8 cellular contexts compared by ENCODE assay signal in genomic region chr1:966135-966602, GRCh38. TPM values are rescaled to one million over a fixed set of nuclear protein-coding genes. Genes with fewer than 3 reads are reported as not detected.
DNase-seq lines count a peak whose midpoint lies in the region; ATAC-seq, FAIRE-seq and TF ChIP-seq lines count a peak whose summit lies in the region.

Gene PLEKHN1, plus strand, starts transcription at chr1:966482. Its CDS starts 50 bp downstream, at chr1:966532.

- no peaks in the 10 kb centered on the region for H3K9me3 ChIP-seq in esophagus (ENCODE audit: control insufficient read depth in 2 of 2, insufficient read depth in 1 of 2, low read depth in 1 of 2, low read length in 1 of 2)

- H3K4me3 Mint-ChIP-seq in T-cell = peak within 1 kb of the TSS; percentile 71 to 85 (median 79)
- peak within 1 kb of the TSS; percentile 31 for H3K4me3 Mint-ChIP-seq in neural crest cell

- ATAC-seq in HG02623 (IDR thresholded peaks at IDR 0.05; ENCODE audit: unreplicated experiment) (peak; percentile 12), T-cell (replicated peaks in 1 of 4) (peak; percentile 34 to 56 (median 42)), HG02571 (IDR thresholded peaks at IDR 0.05; ENCODE audit: unreplicated experiment) (no peak)

- H3K9me3 Mint-ChIP-seq in T-cell (no peaks in the 10 kb centered on the region), neural crest cell (no peaks in the 10 kb centered on the region)

- no peaks in the 10 kb centered on the region for H3K36me3 Mint-ChIP-seq in T-cell
- H3K36me3 Mint-ChIP-seq in neural crest cell (ENCODE audit: low read depth) = no peaks in the 10 kb centered on the region

- H3K4me3 ChIP-seq in esophagus (ENCODE audit: low read depth in 1 of 2, low read length in 2 of 2) = peak within 1 kb of the TSS; percentile 69 to 83

- POLR2A ChIA-PET in T-cell (lab: Charles Lee) = no interaction called here

- H3K27me3 Mint-ChIP-seq in T-cell = peaks cover 5 to 7% of the 10 kb centered on the region in 2 donors
- H3K27me3 Mint-ChIP-seq in neural crest cell (ENCODE audit: low read depth) = peaks cover 47% of the 10 kb centered on the region

- CTCF ChIA-PET in T-cell (lab: Charles Lee) = interaction anchor here in 1 of 2 donors (0.6 to 0.8 kb wide), 2 partner anchors 26 to 47 kb away, joined by 5 read pairs; partner anchors contain the start of gene ISG15

- H3K27me3 ChIP-seq in esophagus (ENCODE audit: control insufficient read depth in 1 of 2, insufficient read depth in 2 of 2, low read length in 2 of 2) = no peaks in the 10 kb centered on the region

- no peak for FAIRE-seq in frontal cortex (lab: Jason Lieb, UNC)

- peak; percentile 78 for DNase-seq in GM10266 (ENCODE audit: extremely low spot score)
- DNase-seq in T-cell = peak in 1 of 34 experiments; percentile 35
- no peak for DNase-seq in neural crest cell (ENCODE audit: low read depth, low spot score)
- DNase-seq in frontal cortex (ENCODE audit: low spot score in 2 of 2) = no peak
- DNase-seq in AML-193 (lab: John Stamatoyannopoulos, UW) = no peak

- peak within 1 kb of the TSS; percentile 69 to 82 for H3K27ac Mint-ChIP-seq in T-cell
- no peak within 1 kb of the TSS for H3K27ac Mint-ChIP-seq in neural crest cell (ENCODE audit: unreplicated experiment)

- peaks cover 0 to 17% (median 16%) of the 10 kb centered on the region in 3 donors for H3K4me1 Mint-ChIP-seq in T-cell
- H3K4me1 Mint-ChIP-seq in neural crest cell = no peaks in the 10 kb centered on the region

- TF ChIP-seq CTCF in GM10266 (IDR thresholded peaks at IDR 0.05; ENCODE audit: control insufficient read depth, insufficient read depth, low read depth, missing control alignments) (no peak), neural crest cell (conservative IDR thresholded peaks at IDR 0.05) (no peak)

- peaks cover 0 to 30% of the 10 kb centered on the region in 2 donors for H3K4me1 ChIP-seq in esophagus (ENCODE audit: control insufficient read depth in 2 of 2, insufficient read depth in 2 of 2, low read length in 1 of 2)

- 5 to 6% methylated on average over 24 of the region's 24 CpGs for WGBS in esophagus, 2 donors

- peaks cover 0 to 21% of the 10 kb centered on the region in 2 donors for H3K36me3 ChIP-seq in esophagus (ENCODE audit: control insufficient read depth in 2 of 2, insufficient read depth in 2 of 2, low read length in 1 of 2)

- H3K27ac ChIP-seq in esophagus (ENCODE audit: low read depth in 2 of 2, low read length in 1 of 2) = peak within 1 kb of the TSS; percentile 97 to 98

RNA-seq across cellular contexts. Expression of gene PLEKHN1, which starts in this region (rescaled TPM):
- 1 to 10 TPM in 4 of 5 donors, under 1 TPM in 1; 0.30 to 9.9 (median 7.3) TPM for total RNA-seq in T-cell
- polyA plus RNA-seq in esophagus = 10 to 100 TPM; 35.6 to 74.7 TPM
- total RNA-seq in neural crest cell = not detected in 2 replicates
- total RNA-seq in frontal cortex = not detected
